In the genomic region with DNA sequence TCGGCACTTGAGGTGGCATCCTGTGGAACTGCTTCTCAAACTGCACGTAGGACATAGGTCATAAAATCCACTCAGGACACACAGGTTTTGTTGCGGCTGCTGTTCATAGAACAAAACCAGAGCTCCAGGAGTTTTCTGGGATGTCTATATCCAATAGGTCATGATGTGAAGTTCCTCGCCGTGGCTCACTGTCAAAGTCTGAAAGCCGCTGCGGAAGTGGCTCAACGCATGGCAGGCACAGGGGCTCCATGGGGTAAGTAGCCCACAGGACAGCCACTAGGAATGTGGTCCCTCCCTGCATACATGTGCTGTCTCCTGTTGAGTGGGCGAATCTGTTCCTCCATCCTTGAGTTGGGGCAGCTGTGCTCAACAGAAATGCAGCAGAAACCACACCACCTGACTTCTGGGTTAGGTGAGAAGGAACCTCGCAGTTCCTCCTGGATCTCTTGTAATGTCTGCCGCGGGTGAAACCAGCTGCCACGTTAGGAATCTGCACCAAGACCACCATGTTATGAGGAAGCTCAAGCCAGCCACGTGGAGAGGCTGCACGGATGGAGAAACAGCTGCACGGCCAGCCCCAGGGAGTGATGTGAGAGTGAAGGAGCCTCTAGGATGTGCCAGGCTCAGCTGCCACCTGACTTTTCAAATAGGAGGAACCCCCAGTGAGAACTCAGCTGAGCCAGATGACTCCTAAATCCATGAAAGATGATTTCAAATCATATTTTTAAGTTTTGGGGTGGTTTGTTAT, we compare ENCODE assay signal across 23 cellular contexts.
"Had no signal": no experiment of that assay in that cellular context is flagged by ENCODE, and none has a peak within 500 bp of the region (broad histone marks: within the 10 kb centered on the region; RNA-seq: fewer than 3 reads in every experiment).

No MANE protein-coding gene starts in this region.

- H3K4me1 ChIP-seq: esophagus muscularis mucosa, right atrium auricular region, testis, uterus had no signal

- H3K9ac ChIP-seq: parathyroid adenoma had no signal

- DNase-seq: activated CD4-positive, alpha-beta T cell treated with anti-CD3 and anti-CD28 coated beads for 4 hours; activated CD4-positive, alpha-beta T cell treated with anti-CD3 and anti-CD28 coated beads, Interleukin-2, amount 50 U/mL, for 4 hours; activated CD4-positive, CD25-positive, alpha-beta regulatory T cell; activated CD8-positive, alpha-beta memory T cell treated with anti-CD3 and anti-CD28 coated beads for 24 hours; activated effector memory CD4-positive, alpha-beta T cell treated with anti-CD3 and anti-CD28 coated beads, Interleukin-2, amount 50 U/mL, for 16 hours; activated naive CD4-positive, alpha-beta T cell treated with anti-CD3 and anti-CD28 coated beads for 36 hours; activated naive CD8-positive, alpha-beta T cell treated with anti-CD3 and anti-CD28 coated beads, Interleukin-2, amount 10 ng/mL, durations not matched to agents 7 days and 5 days; brain microvascular endothelial cell; caudate nucleus; dermis blood vessel endothelial cell; effector CD4-positive, alpha-beta T cell; foreskin melanocyte; left colon; midbrain; naive thymus-derived CD8-positive, alpha-beta T cell; occipital lobe; stimulated activated naive CD4-positive, alpha-beta T cell treated with Interleukin-2 at 50 U/mL for 16 hours; testis; transverse colon; uterus had no signal

- H3K27ac ChIP-seq: brain microvascular endothelial cell, esophagus muscularis mucosa, right atrium auricular region, testis, transverse colon, uterus had no signal

- H2AFZ ChIP-seq: parathyroid adenoma had no signal

- H3K36me3 ChIP-seq: brain microvascular endothelial cell, esophagus muscularis mucosa, right atrium auricular region, transverse colon, uterus had no signal

- H3K4me3 ChIP-seq: esophagus muscularis mucosa, right atrium auricular region, testis, transverse colon, uterus had no signal

- H3K79me2 ChIP-seq: parathyroid adenoma had no signal

- H3K27me3 ChIP-seq: esophagus muscularis mucosa, right atrium auricular region, testis, transverse colon, uterus had no signal

- H3K9me3 ChIP-seq: esophagus muscularis mucosa, right atrium auricular region, testis, transverse colon, uterus had no signal

- ATAC-seq: left colon; naive thymus-derived CD8-positive, alpha-beta T cell had no signal
